ENCODE assay signal across 8 cellular contexts in genomic region chr2:86372641-86373502, GRCh38. TPM values are rescaled to one million over a fixed set of nuclear protein-coding genes. Genes with fewer than 3 reads are reported as not detected.
DNase-seq lines count a peak whose midpoint lies in the region; ATAC-seq, FAIRE-seq and TF ChIP-seq lines count a peak whose summit lies in the region.

No MANE protein-coding gene starts in this region.

- H3K4me3 ChIP-seq in CD4-positive, CD25-positive, alpha-beta regulatory T cell (ENCODE audit: low read depth, low read length) = no peak overlapping the region
- H3K4me3 ChIP-seq in esophagus squamous epithelium = no peak overlapping the region

- intact Hi-C loops in esophagus squamous epithelium (cut with DNase I) = no loop called here
- intact Hi-C loops in activated T-helper 1 cell treated with anti-CD3 and anti-CD28 coated beads, Interleukin-12 subunit alpha, Interleukin-12 subunit beta, Interleukin-2, Interleukin-4 antibody, amounts not matched to agents 30 ng/mL and 10 ng/mL and 1 ng/mL, durations not matched to agents 14 hours and 24 hours and 36 hours (cut with micrococcal nuclease) = no loop called here

- POLR2A ChIA-PET in HEK293T (lab: Yijun Ruan, JAX) = interaction anchor here (1.2 kb wide), 1 partner anchor 178 kb away, joined by 4 read pairs; the partner anchor contains the start of gene IMMT

- peaks cover 0 to 8% (median 2%) of the 10 kb centered on the region in 7 donors for H3K9me3 Mint-ChIP-seq in CD4-positive, CD25-positive, alpha-beta regulatory T cell
- H3K9me3 Mint-ChIP-seq in activated T-helper 1 cell treated with anti-CD3 and anti-CD28 coated beads, Interleukin-12 subunit alpha, Interleukin-12 subunit beta, Interleukin-2, Interleukin-4 antibody, amounts not matched to agents 30 ng/mL and 10 ng/mL and 1 ng/mL, durations not matched to agents 14 hours and 24 hours and 36 hours = peaks cover 3% of the 10 kb centered on the region

- CTCF ChIA-PET in HEK293T (lab: Yijun Ruan, JAX) = interaction anchor here (0.6 to 1.8 kb wide), 8 partner anchors 11 to 552 kb away, joined by 3 to 6 read pairs (median 3); no protein-coding TSS in a partner anchor

- H3K4me3 Mint-ChIP-seq in CD4-positive, CD25-positive, alpha-beta regulatory T cell = peak overlapping the region in 3 of 4 donors; percentile 4 to 27 (median 4)
- H3K4me3 Mint-ChIP-seq in activated T-helper 1 cell treated with anti-CD3 and anti-CD28 coated beads, Interleukin-12 subunit alpha, Interleukin-12 subunit beta, Interleukin-2, Interleukin-4 antibody, amounts not matched to agents 30 ng/mL and 10 ng/mL and 1 ng/mL, durations not matched to agents 14 hours and 24 hours and 36 hours = no peak overlapping the region

- WGBS in esophagus squamous epithelium, 2 donors = 24% methylated on average over 4 of the region's 4 CpGs

- no peaks in the 10 kb centered on the region for H3K36me3 ChIP-seq in CD4-positive, CD25-positive, alpha-beta regulatory T cell (ENCODE audit: control insufficient read depth, insufficient read depth, low read length)
- no peaks in the 10 kb centered on the region for H3K36me3 ChIP-seq in esophagus squamous epithelium

- no peak for ATAC-seq in CD4-positive, CD25-positive, alpha-beta regulatory T cell (ENCODE audit: low read depth in 2 of 2)
- ATAC-seq in omental fat pad (ENCODE audit: low FRiP score) = peak; percentile 77
- no peak for ATAC-seq in GM18502 (IDR thresholded peaks at IDR 0.05; ENCODE audit: poor library complexity, unreplicated experiment)

- peaks cover 8 to 52% (median 19%) of the 10 kb centered on the region in 4 donors for H3K4me1 Mint-ChIP-seq in CD4-positive, CD25-positive, alpha-beta regulatory T cell
- peaks cover 17% of the 10 kb centered on the region for H3K4me1 Mint-ChIP-seq in activated T-helper 1 cell treated with anti-CD3 and anti-CD28 coated beads, Interleukin-12 subunit alpha, Interleukin-12 subunit beta, Interleukin-2, Interleukin-4 antibody, amounts not matched to agents 30 ng/mL and 10 ng/mL and 1 ng/mL, durations not matched to agents 14 hours and 24 hours and 36 hours (ENCODE audit: low read depth)

- no peaks in the 10 kb centered on the region for H3K36me3 Mint-ChIP-seq in CD4-positive, CD25-positive, alpha-beta regulatory T cell
- H3K36me3 Mint-ChIP-seq in activated T-helper 1 cell treated with anti-CD3 and anti-CD28 coated beads, Interleukin-12 subunit alpha, Interleukin-12 subunit beta, Interleukin-2, Interleukin-4 antibody, amounts not matched to agents 30 ng/mL and 10 ng/mL and 1 ng/mL, durations not matched to agents 14 hours and 24 hours and 36 hours (ENCODE audit: low read depth) = peaks cover 3% of the 10 kb centered on the region

- no peak for TF ChIP-seq POLR2A in esophagus squamous epithelium (IDR thresholded peaks at IDR 0.05)

- H3K27me3 Mint-ChIP-seq in CD4-positive, CD25-positive, alpha-beta regulatory T cell = peaks cover 19% of the 10 kb centered on the region
- H3K27me3 Mint-ChIP-seq in activated T-helper 1 cell treated with anti-CD3 and anti-CD28 coated beads, Interleukin-12 subunit alpha, Interleukin-12 subunit beta, Interleukin-2, Interleukin-4 antibody, amounts not matched to agents 30 ng/mL and 10 ng/mL and 1 ng/mL, durations not matched to agents 14 hours and 24 hours and 36 hours (ENCODE audit: insufficient read depth) = peaks cover 13% of the 10 kb centered on the region

- peak in 1 of 3 donors; percentile 14 for DNase-seq in CD4-positive, CD25-positive, alpha-beta regulatory T cell
- DNase-seq in HEK293T (ENCODE audit: extremely low spot score) (peak; percentile 59), RCC 7860 (ENCODE audit: low spot score) (peak; percentile 17), esophagus squamous epithelium (lab: John Stamatoyannopoulos, UW) (no peak), omental fat pad (ENCODE audit: low spot score) (no peak)
- DNase-seq in activated T-helper 1 cell treated with anti-CD3 and anti-CD28 coated beads, Interleukin-12 subunit alpha, Interleukin-12 subunit beta, Interleukin-2, Interleukin-4 antibody, amounts not matched to agents 30 ng/mL and 10 ng/mL and 1 ng/mL, durations not matched to agents 14 hours and 24 hours and 36 hours (ENCODE audit: low spot score) = no peak
- no peak for DNase-seq in stimulated activated CD4-positive, alpha-beta T cell treated with anti-CD3 and anti-CD28 coated beads, Interleukin-15, amount 100 ng/mL, for 24 hours

- peak in 5 of 6 experiments; percentile 36 to 60 (median 45) for TF ChIP-seq CTCF in esophagus squamous epithelium (IDR thresholded peaks at IDR 0.05)
- TF ChIP-seq CTCF in omental fat pad (IDR thresholded peaks at IDR 0.05) = no peak

- no peaks in the 10 kb centered on the region for H3K9me3 ChIP-seq in CD4-positive, CD25-positive, alpha-beta regulatory T cell (ENCODE audit: control insufficient read depth in 2 of 2, low read length in 2 of 2)
- no peaks in the 10 kb centered on the region for H3K9me3 ChIP-seq in esophagus squamous epithelium

- peaks cover 10% of the 10 kb centered on the region for H3K4me1 ChIP-seq in CD4-positive, CD25-positive, alpha-beta regulatory T cell (ENCODE audit: control insufficient read depth, insufficient read depth, low read length, poor library complexity, severe bottlenecking)
- peaks cover 4 to 14% (median 9%) of the 10 kb centered on the region in 3 donors for H3K4me1 ChIP-seq in esophagus squamous epithelium

- H3K27me3 ChIP-seq in CD4-positive, CD25-positive, alpha-beta regulatory T cell (ENCODE audit: control insufficient read depth, insufficient read depth, low read length) = peaks cover 5% of the 10 kb centered on the region
- H3K27me3 ChIP-seq in esophagus squamous epithelium = no peaks in the 10 kb centered on the region

- peak overlapping the region; percentile 35 for H3K27ac ChIP-seq in CD4-positive, CD25-positive, alpha-beta regulatory T cell (ENCODE audit: insufficient read depth, low read length, poor library complexity, severe bottlenecking)
- H3K27ac ChIP-seq in esophagus squamous epithelium = no peak overlapping the region

- H3K27ac Mint-ChIP-seq in CD4-positive, CD25-positive, alpha-beta regulatory T cell = peak overlapping the region; percentile 63 to 90 (median 73)
- no peak overlapping the region for H3K27ac Mint-ChIP-seq in activated T-helper 1 cell treated with anti-CD3 and anti-CD28 coated beads, Interleukin-12 subunit alpha, Interleukin-12 subunit beta, Interleukin-2, Interleukin-4 antibody, amounts not matched to agents 30 ng/mL and 10 ng/mL and 1 ng/mL, durations not matched to agents 14 hours and 24 hours and 36 hours

- no peak for FAIRE-seq in RCC 7860 (lab: Jason Lieb, UNC)

TF ChIP-seq in HEK293T, 16 proteins besides CTCF, POLR2A, EP300 and RAD21:
- TF ChIP-seq SP1 (IDR thresholded peaks at IDR 0.05) (no peak), ZNF384 (IDR thresholded peaks at IDR 0.05) (no peak), LEF1 (IDR thresholded peaks at IDR 0.05; ENCODE audit: borderline replicate concordance) (no peak), CTBP1 (IDR thresholded peaks at IDR 0.05; ENCODE audit: borderline replicate concordance) (no peak), SUZ12 (IDR thresholded peaks at IDR 0.05) (no peak), FOXA1 (IDR thresholded peaks at IDR 0.05) (no peak), ARNT (IDR thresholded peaks at IDR 0.05) (no peak), L3MBTL2 (conservative IDR thresholded peaks at IDR 0.05) (no peak), ELF4 (IDR thresholded peaks at IDR 0.05) (no peak), FOXK2 (IDR thresholded peaks at IDR 0.05) (no peak), PKNOX1 (IDR thresholded peaks at IDR 0.05) (no peak)
TF ChIP-seq in HEK293T: peak in this region for 0.

RNA-seq across cellular contexts. Expression of gene REEP1, which starts 35.4 kb away (rescaled TPM):
- total RNA-seq in CD4-positive, CD25-positive, alpha-beta regulatory T cell = not detected
- polyA plus RNA-seq in CD4-positive, CD25-positive, alpha-beta regulatory T cell = not detected
- 10 to 100 TPM in 1 of 4 donors, 1 to 10 TPM in 2, under 1 TPM in 1; 0.83 to 10.3 (median 2.0) TPM for total RNA-seq in esophagus squamous epithelium
- 10 to 100 TPM in 1 of 4 donors, 1 to 10 TPM in 3; 2.5 to 15.4 (median 4.3) TPM for total RNA-seq in omental fat pad
- 0.26 and 0.81 TPM in 2 replicates for total RNA-seq in activated T-helper 1 cell treated with anti-CD3 and anti-CD28 coated beads, Interleukin-12 subunit alpha, Interleukin-12 subunit beta, Interleukin-2, Interleukin-4 antibody, amounts not matched to agents 30 ng/mL and 10 ng/mL and 1 ng/mL, durations not matched to agents 14 hours and 24 hours and 36 hours

Comparison
In these comparisons a context has a peak if more than half of its experiments do, and no peak if none do; other contexts are left out.
1. DNase-seq: peak in HEK293T (single experiment) and RCC 7860 (single experiment); none in esophagus squamous epithelium (single experiment), omental fat pad (single experiment), activated T-helper 1 cell treated with anti-CD3 and anti-CD28 coated beads, Interleukin-12 subunit alpha, Interleukin-12 subunit beta, Interleukin-2, Interleukin-4 antibody, amounts not matched to agents 30 ng/mL and 10 ng/mL and 1 ng/mL, durations not matched to agents 14 hours and 24 hours and 36 hours (single experiment) and stimulated activated CD4-positive, alpha-beta T cell treated with anti-CD3 and anti-CD28 coated beads, Interleukin-15, amount 100 ng/mL, for 24 hours (single experiment).
2. CTCF ChIP-seq: peak in esophagus squamous epithelium (5 of 6); none in omental fat pad (0 of 3).